In genomic region chr12:100767950-100768349, GRCh38 we compare ENCODE assay signal across 25 cellular contexts. TPM values are rescaled to one million over a fixed set of nuclear protein-coding genes. Genes with fewer than 3 reads are reported as not detected.
"Had no signal": no experiment of that assay in that cellular context is flagged by ENCODE, and none has a peak within 500 bp of the region (broad histone marks: within the 10 kb centered on the region; RNA-seq: fewer than 3 reads in every experiment).

No MANE protein-coding gene starts in this region.

- H3K36me3 ChIP-seq: lower lobe of right lung, pancreas, prostate gland, suprapubic skin, thoracic aorta, tibial artery, uterus had no signal

- H3K4me3 ChIP-seq: lower lobe of right lung, pancreas, prostate gland, smooth muscle cell, suprapubic skin, thoracic aorta, tibial artery, uterus had no signal

- H3K27ac ChIP-seq: lower lobe of right lung, pancreas, prostate gland, suprapubic skin, thoracic aorta, tibial artery, uterus had no signal

- H3K27me3 ChIP-seq: pancreas, suprapubic skin, tibial artery, uterus had no signal

- DNase-seq: hypothalamus; immature natural killer cell; kidney glomerular epithelial cell; left cardiac atrium; lower lobe of right lung; mesenchymal stem cell; naive thymus-derived CD8-positive, alpha-beta T cell; nucleus accumbens; retina; stimulated activated CD4-positive, alpha-beta T cell treated with anti-CD3 and anti-CD28 coated beads, Interleukin-1b, Interleukin-23, amount 100 ng/mL, for 48 hours; stimulated activated CD4-positive, alpha-beta T cell treated with anti-CD3 and anti-CD28 coated beads, Interleukin-2, amount 100 ng/mL, for 48 hours; stimulated activated CD4-positive, alpha-beta T cell treated with anti-CD3 and anti-CD28 coated beads, Interleukin-4, amount 100 ng/mL, for 4 hours; stimulated activated CD8-positive, alpha-beta memory T cell treated with anti-CD3 and anti-CD28 coated beads, Interleukin-4, amount 100 ng/mL, for 48 hours; stimulated activated naive CD4-positive, alpha-beta T cell treated with Interleukin-2 at 50 U/mL for 16 hours; tibial artery; uterus had no signal

- ATAC-seq: left cardiac atrium; left lobe of liver; lower lobe of right lung; naive thymus-derived CD8-positive, alpha-beta T cell; pancreas; stimulated activated memory B cell treated with anti-CD40 and anti-IgM and Interleukin-4, amounts not matched to agents 10 μg/mL and 1 μg/mL and 100 μg/mL, for 72 hours had no signal

- H3K9me3 ChIP-seq: lower lobe of right lung, pancreas, prostate gland, suprapubic skin, thoracic aorta, tibial artery, uterus had no signal

- FAIRE-seq: islet of Langerhans, pancreas had no signal

- H3K4me1 ChIP-seq: lower lobe of right lung, pancreas, prostate gland, suprapubic skin, tibial artery, uterus had no signal

RNA-seq across cellular contexts. Expression of gene ANO4, which starts 26.6 kb away (rescaled TPM):
- total RNA-seq: naive thymus-derived CD8-positive, alpha-beta T cell; osteoblast; thoracic aorta had no signal
- polyA plus RNA-seq: immature natural killer cell; naive thymus-derived CD8-positive, alpha-beta T cell had no signal
